In genomic region chr9:122991370-122991830, GRCh38 we compare ENCODE assay signal across 8 cellular contexts. TPM values are rescaled to one million over a fixed set of nuclear protein-coding genes. Genes with fewer than 3 reads are reported as not detected.
A peak's percentile ranks its signal among the peaks of the same experiment; 100 is the strongest.
DNase-seq lines count a peak whose midpoint lies in the region; ATAC-seq and TF ChIP-seq lines count a peak whose summit lies in the region.

No MANE protein-coding gene starts in this region.

- no peaks in the 10 kb centered on the region for H3K27me3 ChIP-seq in foreskin keratinocyte
- no peaks in the 10 kb centered on the region for H3K27me3 ChIP-seq in prostate gland (replicated peaks; ENCODE audit: insufficient read depth)

- H3K4me1 ChIP-seq in foreskin keratinocyte: no peaks in the 10 kb centered on the region
- H3K4me1 ChIP-seq in prostate gland (replicated peaks): no peaks in the 10 kb centered on the region

- no peaks in the 10 kb centered on the region for H3K27me3 Mint-ChIP-seq in activated T-cell treated with anti-CD3 and anti-CD28 coated beads, Interleukin-2, amount 50 U/mL, for 72 hours (ENCODE audit: low read depth)

- H3K9me3 Mint-ChIP-seq in activated T-cell treated with anti-CD3 and anti-CD28 coated beads, Interleukin-2, amount 50 U/mL, for 72 hours: no peaks in the 10 kb centered on the region

- intact Hi-C loops in prostate gland (cut with DNase I): loop anchor here (10.0 kb wide), 1 partner anchor 87 kb away; the partner anchor contains the start of gene RC3H2

- peak; percentile 78 for DNase-seq in AG09319 (ENCODE audit: extremely low read depth, low read depth)
- peak; percentile 35 for DNase-seq in NCI-H69 (lab: John Stamatoyannopoulos, UW)
- DNase-seq in activated T-cell treated with anti-CD3 and anti-CD28 coated beads, Interleukin-2, amount 50 U/mL, for 72 hours: peak; percentile 21 to 43
- peak; percentile 75 to 89 for DNase-seq in foreskin keratinocyte
- DNase-seq in prostate gland (ENCODE audit: low spot score): peak; percentile 10
- DNase-seq in NCI-H510A treated with DMSO at 0.1 percent for 48 hours (lab: John Stamatoyannopoulos, UW): no peak

- no peak overlapping the region for H3K27ac Mint-ChIP-seq in activated T-cell treated with anti-CD3 and anti-CD28 coated beads, Interleukin-2, amount 50 U/mL, for 72 hours

- H3K36me3 Mint-ChIP-seq in activated T-cell treated with anti-CD3 and anti-CD28 coated beads, Interleukin-2, amount 50 U/mL, for 72 hours (ENCODE audit: insufficient read depth in 2 of 2): peaks cover 0 to 13% of the 10 kb centered on the region in 2 donors

- no peak overlapping the region for H3K4me3 ChIP-seq in prostate gland

- H3K4me1 Mint-ChIP-seq in activated T-cell treated with anti-CD3 and anti-CD28 coated beads, Interleukin-2, amount 50 U/mL, for 72 hours (ENCODE audit: low read depth): peaks cover 14% of the 10 kb centered on the region

- no peaks in the 10 kb centered on the region for H3K9me3 ChIP-seq in prostate gland

- H3K36me3 ChIP-seq in prostate gland: no peaks in the 10 kb centered on the region

- no peak for TF ChIP-seq POLR2A in prostate gland (IDR thresholded peaks at IDR 0.05)

- peak; percentile 55 for ATAC-seq in GM18498 (IDR thresholded peaks at IDR 0.05; ENCODE audit: unreplicated experiment)
- ATAC-seq in activated T-cell treated with anti-CD3 and anti-CD28 coated beads, Interleukin-2, amount 50 U/mL, for 72 hours (replicated peaks in 1 of 2): peak; percentile 90 to 94
- ATAC-seq in foreskin keratinocyte: peak; percentile 99
- no peak for ATAC-seq in HG03097 (IDR thresholded peaks at IDR 0.05; ENCODE audit: low FRiP score, unreplicated experiment)

- 40% methylated on average over 4 of the region's 4 CpGs for whole genome bisulfite sequencing in prostate gland

- TF ChIP-seq CTCF in AG09319 (IDR thresholded peaks at IDR 0.05; ENCODE audit: low read depth, low read length) (peak; percentile 64), foreskin keratinocyte (conservative IDR thresholded peaks at IDR 0.05) (peak; percentile 95), prostate gland (IDR thresholded peaks at IDR 0.05) (peak; percentile 37 to 81 (median 68))

- H3K27ac ChIP-seq in foreskin keratinocyte (no peak overlapping the region), prostate gland (no peak overlapping the region)

- H3K4me3 Mint-ChIP-seq in activated T-cell treated with anti-CD3 and anti-CD28 coated beads, Interleukin-2, amount 50 U/mL, for 72 hours: no peak overlapping the region

RNA-seq across cellular contexts. Expression of gene GPR21, which starts 42.1 kb away (rescaled TPM):
- total RNA-seq in activated T-cell treated with anti-CD3 and anti-CD28 coated beads, Interleukin-2, amount 50 U/mL, for 72 hours: 1 to 10 TPM; 1.3 to 1.6 TPM
- total RNA-seq in foreskin keratinocyte (0.25 TPM in 1 of 2 replicates, not detected in the other), prostate gland (under 1 TPM in 1 of 2 donors, not detected in 1; 0.97 TPM)
- polyA plus RNA-seq in foreskin keratinocyte: not detected in 2 replicates

RNA-seq across cellular contexts. Expression of gene RABGAP1, which starts 50.6 kb away (rescaled TPM):
- 10 to 100 TPM; 33.1 TPM for total RNA-seq in activated T-cell treated with anti-CD3 and anti-CD28 coated beads, Interleukin-2, amount 50 U/mL, for 72 hours
- total RNA-seq in foreskin keratinocyte (29.5 and 31.9 TPM in 2 replicates), prostate gland (100 to 1,000 TPM in 1 of 2 donors, 10 to 100 TPM in 1; 59.8 to 104 TPM)
- polyA plus RNA-seq in foreskin keratinocyte: 6.8 and 8.3 TPM in 2 replicates
